11 cellular contexts compared by ENCODE assay signal in genomic region chr4:87017580-87018061, GRCh38.
DNase-seq lines count a peak whose midpoint lies in the region; ATAC-seq and TF ChIP-seq lines count a peak whose summit lies in the region.
"Had no signal": no experiment of that assay in that cellular context is flagged by ENCODE, and none has a peak within 500 bp of the region (broad histone marks: within the 10 kb centered on the region; RNA-seq: fewer than 3 reads in every experiment).

No MANE protein-coding gene starts in this region.

- H3K4me1 Mint-ChIP-seq in activated CD4-positive, alpha-beta T cell treated with anti-CD3 and anti-CD28 coated beads for 36 hours, result peaks cover 91% of the 10 kb centered on the region

- H2AFZ ChIP-seq in smooth muscle cell (ENCODE audit: low read depth), result no peak overlapping the region

- H3K9ac ChIP-seq in smooth muscle cell (ENCODE audit: low read depth), result peak overlapping the region; percentile 48

- H3K27ac ChIP-seq in smooth muscle cell (ENCODE audit: low read depth), result peak overlapping the region; percentile 85

- H3K9me3 Mint-ChIP-seq in activated CD4-positive, alpha-beta T cell treated with anti-CD3 and anti-CD28 coated beads for 36 hours (ENCODE audit: low read depth), result no peaks in the 10 kb centered on the region

- no peaks in the 10 kb centered on the region for H4K20me1 ChIP-seq in smooth muscle cell (ENCODE audit: low read depth)

- peak overlapping the region; percentile 97 for H3K27ac Mint-ChIP-seq in activated CD4-positive, alpha-beta T cell treated with anti-CD3 and anti-CD28 coated beads for 36 hours

- H3K36me3 ChIP-seq in smooth muscle cell (ENCODE audit: low read depth), result no peaks in the 10 kb centered on the region
- H3K36me3 ChIP-seq: esophagus squamous epithelium had no signal

- H3F3A ChIP-seq in smooth muscle cell (ENCODE audit: low read depth), result peaks cover 5% of the 10 kb centered on the region

- peak overlapping the region; percentile 4 for H3K4me3 Mint-ChIP-seq in activated CD4-positive, alpha-beta T cell treated with anti-CD3 and anti-CD28 coated beads for 36 hours

- peaks cover 47% of the 10 kb centered on the region for H3K4me1 ChIP-seq in smooth muscle cell (ENCODE audit: low read depth)

- DNase-seq in activated CD4-positive, alpha-beta T cell treated with anti-CD3 and anti-CD28 coated beads for 36 hours, result peak; percentile 58
- no peak for DNase-seq in activated CD4-positive, alpha-beta T cell treated with anti-CD3 and anti-CD28 coated beads, Interleukin-2, amount 50 U/mL, for 4 hours
- DNase-seq in fibroblast of pulmonary artery (ENCODE audit: low read depth) (peak; percentile 91), smooth muscle cell (lab: John Stamatoyannopoulos, UW; ENCODE audit: unreplicated experiment) (no peak), iPS-NIHi11 (ENCODE audit: low spot score) (no peak)
- DNase-seq: activated gamma-delta T cell, esophagus squamous epithelium, NCI-H2029 had no signal

- H3K4me3 ChIP-seq in fibroblast of pulmonary artery (replicated peaks; ENCODE audit: low read depth, low read length) (peak overlapping the region; percentile 10), smooth muscle cell (peak overlapping the region; percentile 34)
- H3K4me3 ChIP-seq: esophagus squamous epithelium had no signal

- H3K9me3 ChIP-seq in smooth muscle cell (replicated peaks; ENCODE audit: low read depth), result no peaks in the 10 kb centered on the region
- H3K9me3 ChIP-seq: esophagus squamous epithelium had no signal

- TF ChIP-seq CTCF in fibroblast of pulmonary artery (IDR thresholded peaks at IDR 0.05; ENCODE audit: low read length, missing control alignments) (no peak), smooth muscle cell (IDR thresholded peaks at IDR 0.05; ENCODE audit: borderline replicate concordance, insufficient read depth, poor library complexity, severe bottlenecking) (no peak)

- CTCF ChIA-PET in activated CD4-positive, alpha-beta T cell treated with anti-CD3 and anti-CD28 coated beads for 36 hours (lab: Charles Lee), result interaction anchor here (0.6 to 1.8 kb wide), 5 partner anchors 8 to 234 kb away, joined by 3 to 4 read pairs (median 4); no protein-coding TSS in a partner anchor

- WGBS in smooth muscle cell (ENCODE audit: low lambda C conversion rate), result 15% methylated on average over 8 of the region's 8 CpGs

- intact Hi-C loops in activated CD4-positive, alpha-beta T cell treated with anti-CD3 and anti-CD28 coated beads for 36 hours (cut with DNase I, micrococcal nuclease), result loop anchor here in 1 of 2 experiments (1.0 kb wide), 2 partner anchors 11 to 41 kb away; no protein-coding TSS in a partner anchor

- no peaks in the 10 kb centered on the region for H3K27me3 Mint-ChIP-seq in activated CD4-positive, alpha-beta T cell treated with anti-CD3 and anti-CD28 coated beads for 36 hours

- H3K79me2 ChIP-seq in smooth muscle cell (ENCODE audit: low read depth), result peaks cover 88% of the 10 kb centered on the region

- peaks cover 9% of the 10 kb centered on the region for H3K36me3 Mint-ChIP-seq in activated CD4-positive, alpha-beta T cell treated with anti-CD3 and anti-CD28 coated beads for 36 hours (ENCODE audit: low read depth)

- H3K4me2 ChIP-seq in smooth muscle cell, result peak overlapping the region; percentile 82

- H3K27me3 ChIP-seq in smooth muscle cell (ENCODE audit: low read depth), result no peaks in the 10 kb centered on the region
- H3K27me3 ChIP-seq: esophagus squamous epithelium had no signal

- POLR2A ChIA-PET in activated CD4-positive, alpha-beta T cell treated with anti-CD3 and anti-CD28 coated beads for 36 hours (lab: Charles Lee), result interaction anchor here (0.7 to 1.0 kb wide), 3 partner anchors 11 to 83 kb away, joined by 3 to 11 read pairs (median 3); partner anchors contain the start of gene AFF1

- peak; percentile 91 for ATAC-seq in activated CD4-positive, alpha-beta T cell treated with anti-CD3 and anti-CD28 coated beads for 36 hours
- peak; percentile 45 for ATAC-seq in SK-N-SH treated with all-trans-retinoic acid at 6 μM for 48 hours
- no peak for ATAC-seq in esophagus mucosa
- no peak for ATAC-seq in GM21528 (IDR thresholded peaks at IDR 0.05; ENCODE audit: low FRiP score, unreplicated experiment)

TF ChIP-seq in SK-N-SH treated with all-trans-retinoic acid at 6 μM for 48 hours, 23 proteins besides CTCF, POLR2A, EP300 and RAD21 (continues in another document):
- TF ChIP-seq GLIS3 (CRISPR knock-in tag; IDR thresholded peaks at IDR 0.05) (no peak), ESRRG (CRISPR knock-in tag; IDR thresholded peaks at IDR 0.05) (no peak), CSDC2 (CRISPR knock-in tag; IDR thresholded peaks at IDR 0.05) (no peak), TCF4 (CRISPR knock-in tag; IDR thresholded peaks at IDR 0.05; ENCODE audit: borderline replicate concordance) (no peak), ZNF565 (CRISPR knock-in tag; conservative IDR thresholded peaks at IDR 0.05; ENCODE audit: low read depth) (no peak), RARB (CRISPR knock-in tag; IDR thresholded peaks at IDR 0.05) (no peak), BACH2 (CRISPR knock-in tag; IDR thresholded peaks at IDR 0.05; ENCODE audit: borderline replicate concordance) (no peak), ZFP30 (CRISPR knock-in tag; IDR thresholded peaks at IDR 0.05) (no peak), CREB5 (CRISPR knock-in tag; IDR thresholded peaks at IDR 0.05; ENCODE audit: low read depth) (no peak), TOX (CRISPR knock-in tag; IDR thresholded peaks at IDR 0.05; ENCODE audit: borderline replicate concordance) (no peak), ZNF70 (CRISPR knock-in tag; IDR thresholded peaks at IDR 0.05) (no peak), ARNTL (CRISPR knock-in tag; IDR thresholded peaks at IDR 0.05; ENCODE audit: borderline replicate concordance, low read depth) (no peak), TSHZ2 (CRISPR knock-in tag; IDR thresholded peaks at IDR 0.05) (no peak), POU6F1 (CRISPR knock-in tag; IDR thresholded peaks at IDR 0.05; ENCODE audit: borderline replicate concordance, low read depth) (no peak), PPARA (CRISPR knock-in tag; IDR thresholded peaks at IDR 0.05; ENCODE audit: borderline replicate concordance) (no peak), ZNF8 (CRISPR knock-in tag; IDR thresholded peaks at IDR 0.05) (no peak), SNAI2 (CRISPR knock-in tag; IDR thresholded peaks at IDR 0.05) (no peak)

Comparison
In these comparisons a context has a peak if more than half of its experiments do, and no peak if none do; other contexts are left out.
1. DNase-seq: peak in activated CD4-positive, alpha-beta T cell treated with anti-CD3 and anti-CD28 coated beads for 36 hours (single experiment) and fibroblast of pulmonary artery (single experiment); none in activated CD4-positive, alpha-beta T cell treated with anti-CD3 and anti-CD28 coated beads, Interleukin-2, amount 50 U/mL, for 4 hours (0 of 2), smooth muscle cell (single experiment) and iPS-NIHi11 (single experiment).
2. ATAC-seq: peak in activated CD4-positive, alpha-beta T cell treated with anti-CD3 and anti-CD28 coated beads for 36 hours (single experiment) and SK-N-SH treated with all-trans-retinoic acid at 6 μM for 48 hours (single experiment); none in esophagus mucosa (single experiment) and GM21528 (single experiment).